Comparison of ENCODE assay signal across 16 cellular contexts in the genomic region with DNA sequence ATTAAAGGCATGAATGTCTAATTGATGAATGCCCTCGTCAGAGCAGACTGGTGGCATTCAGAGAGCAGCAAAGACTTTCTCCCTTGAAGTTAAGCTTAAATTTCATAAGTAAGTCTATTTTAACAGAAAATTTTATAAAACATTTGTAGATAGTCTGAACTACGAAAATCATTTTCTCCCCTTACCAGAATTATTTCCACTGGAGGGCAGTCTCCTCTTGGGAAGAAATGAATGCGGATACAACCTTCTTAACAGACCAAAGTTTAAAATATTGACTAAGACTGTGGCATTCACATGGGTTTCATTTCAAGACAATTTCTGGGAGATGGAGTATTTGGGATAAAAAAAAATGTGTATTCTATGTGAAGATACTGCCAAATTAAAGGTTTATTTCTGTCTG.
DNase-seq lines count a peak whose midpoint lies in the region; ATAC-seq and TF ChIP-seq lines count a peak whose summit lies in the region.
"Had no signal": no experiment of that assay in that cellular context is flagged by ENCODE, and none has a peak within 500 bp of the region (broad histone marks: within the 10 kb centered on the region; RNA-seq: fewer than 3 reads in every experiment).

No MANE protein-coding gene starts in this region.

- POLR2A ChIA-PET in PC-3 (lab: Charles Lee; ENCODE audit: unreplicated experiment), result no interaction called here

- no CpG with 5 or more reads among the region's 3 CpGs for WGBS in trophoblast cell (ENCODE audit: extremely low coverage, insufficient coverage, insufficient read length)

- H4K8ac ChIP-seq in trophoblast cell (ENCODE audit: low read depth, low read length), result no peak overlapping the region

- H4K91ac ChIP-seq in trophoblast cell (ENCODE audit: low read depth, low read length), result peak overlapping the region; percentile 62

- no peaks in the 10 kb centered on the region for H3K9me3 ChIP-seq in PC-3 (ENCODE audit: low read length)
- no peaks in the 10 kb centered on the region for H3K9me3 ChIP-seq in trophoblast cell (ENCODE audit: insufficient read depth, low read depth, low read length)
- H3K9me3 ChIP-seq: neutrophil had no signal

- H3K4me2 ChIP-seq in PC-3 (ENCODE audit: low read length) (no peak overlapping the region), trophoblast cell (ENCODE audit: low read length) (no peak overlapping the region)

- H3K27ac ChIP-seq in PC-3 (ENCODE audit: low read length) (no peak overlapping the region), trophoblast cell (ENCODE audit: low read depth, low read length) (no peak overlapping the region)
- H3K27ac ChIP-seq: neutrophil had no signal

- H2BK12ac ChIP-seq in trophoblast cell (ENCODE audit: low read length), result no peak overlapping the region

- no peak overlapping the region for H4K12ac ChIP-seq in trophoblast cell (ENCODE audit: low read depth, low read length)

- H3K14ac ChIP-seq in trophoblast cell (ENCODE audit: low read length), result no peak overlapping the region

- no peaks in the 10 kb centered on the region for H3K79me2 ChIP-seq in PC-3 (ENCODE audit: low read length)
- no peaks in the 10 kb centered on the region for H3K79me2 ChIP-seq in trophoblast cell (ENCODE audit: control insufficient read depth, insufficient read depth, low read length, poor library complexity)

- H3K4ac ChIP-seq in trophoblast cell (ENCODE audit: low read depth, low read length), result no peak overlapping the region

- no peaks in the 10 kb centered on the region for H3K36me3 ChIP-seq in PC-3 (ENCODE audit: low read depth, low read length)
- H3K36me3 ChIP-seq in trophoblast cell (ENCODE audit: control insufficient read depth in 1 of 2, insufficient read depth in 2 of 2, low read length in 2 of 2), result no peaks in the 10 kb centered on the region
- H3K36me3 ChIP-seq: neutrophil had no signal

- no peak overlapping the region for H3K18ac ChIP-seq in trophoblast cell (ENCODE audit: low read length)

- no peak overlapping the region for H3K23ac ChIP-seq in trophoblast cell (ENCODE audit: low read length)

- no peak overlapping the region for H3K9ac ChIP-seq in PC-3 (ENCODE audit: low read length)
- H3K9ac ChIP-seq in trophoblast cell (ENCODE audit: low read length), result no peak overlapping the region

- H4K20me1 ChIP-seq in PC-3 (ENCODE audit: low read length), result no peaks in the 10 kb centered on the region

- no peaks in the 10 kb centered on the region for H3K9me2 ChIP-seq in PC-3 (replicated peaks; ENCODE audit: low read length)

- peaks cover 12% of the 10 kb centered on the region for H3K79me1 ChIP-seq in trophoblast cell (ENCODE audit: low read length)

- BruUV-seq in PC-3 (replicated peaks; lab: Mats Ljungman, UMichigan), result no TSS peak

- DNase-seq in DMS 273 (lab: John Stamatoyannopoulos, UW; ENCODE audit: unreplicated experiment) (peak; percentile 3), DMS 273 treated with DMSO at 0.1 percent for 48 hours (lab: John Stamatoyannopoulos, UW) (no peak), PC-3 (peak; percentile 56), fibroblast of pulmonary artery (ENCODE audit: low read depth) (peak; percentile 3), trophoblast cell (peak in 1 of 2 donors; percentile 33), GM20000 (ENCODE audit: low spot score) (no peak), HPDE6-E6E7 (ENCODE audit: extremely low spot score) (no peak)
- DNase-seq: 8988T; effector CD4-positive, alpha-beta T cell; immature natural killer cell; NCI-H1105; stimulated activated naive B cell treated with anti-CD40 and anti-IgM and Interleukin-4, amounts not matched to agents 10 μg/mL and 1 μg/mL and 100 μg/mL, for 72 hours; T-helper 2 cell had no signal

- H3K4me1 ChIP-seq in PC-3 (ENCODE audit: insufficient read depth, low read length), result peaks cover 8% of the 10 kb centered on the region; the same call in 1 of the 2 replicates
- H3K4me1 ChIP-seq in trophoblast cell (ENCODE audit: control insufficient read depth in 1 of 2, insufficient read depth in 2 of 2, low read length in 2 of 2), result peaks cover 0 to 1% of the 10 kb centered on the region in 2 experiments

- H2BK5ac ChIP-seq in trophoblast cell (ENCODE audit: low read depth, low read length, poor library complexity), result no peak overlapping the region

- H3F3A ChIP-seq in PC-3 (ENCODE audit: low read length, unreplicated experiment), result peaks cover 3% of the 10 kb centered on the region

- H2AK5ac ChIP-seq in trophoblast cell (ENCODE audit: low read length), result no peak overlapping the region

- H3K27me3 ChIP-seq in PC-3 (ENCODE audit: low read length) (no peaks in the 10 kb centered on the region), trophoblast cell (ENCODE audit: insufficient read depth, low read length) (no peaks in the 10 kb centered on the region)
- H3K27me3 ChIP-seq: neutrophil had no signal

- CTCF ChIA-PET in PC-3 (lab: Charles Lee), result interaction anchor here (0.8 kb wide), 1 partner anchor 948 kb away, joined by 4 read pairs; no protein-coding TSS in a partner anchor

- ATAC-seq in PC-3, result no peak
- ATAC-seq in activated CD4-positive, CD25-positive, alpha-beta regulatory T cell treated with anti-CD3 and anti-CD28 coated beads, Interleukin-2, amount 50 U/mL, for 24 hours, result no peak
- ATAC-seq: activated naive CD4-positive, alpha-beta T cell treated with anti-CD3 and anti-CD28 coated beads, Interleukin-2, amount 50 U/mL, for 72 hours; stimulated activated naive B cell treated with anti-CD40 and anti-IgM and Interleukin-4, amounts not matched to agents 10 μg/mL and 1 μg/mL and 100 μg/mL, for 72 hours had no signal

- H3K4me3 ChIP-seq in PC-3 (ENCODE audit: low read length) (no peak overlapping the region), fibroblast of pulmonary artery (replicated peaks; ENCODE audit: low read depth, low read length) (no peak overlapping the region), trophoblast cell (ENCODE audit: low read depth, low read length) (no peak overlapping the region)

- intact Hi-C loops in PC-3 (cut with micrococcal nuclease), result loop anchor here (10.0 kb wide), 2 partner anchors 263 to 713 kb away; no protein-coding TSS in a partner anchor

- no peak overlapping the region for H2BK120ac ChIP-seq in trophoblast cell (ENCODE audit: insufficient read depth, low read length, poor library complexity)

- peak; percentile 62 for TF ChIP-seq CTCF in PC-3 (conservative IDR thresholded peaks at IDR 0.05; ENCODE audit: low read depth, low read length)
- TF ChIP-seq CTCF in fibroblast of pulmonary artery (IDR thresholded peaks at IDR 0.05; ENCODE audit: low read length, missing control alignments), result no peak
- TF ChIP-seq CTCF in GM20000 (IDR thresholded peaks at IDR 0.05; ENCODE audit: extremely low read depth, missing control alignments), result no peak

- H2AFZ ChIP-seq in PC-3 (ENCODE audit: low read length), result no peak overlapping the region
- H2AFZ ChIP-seq in trophoblast cell (ENCODE audit: insufficient read depth, low read length, poor library complexity), result no peak overlapping the region

Comparison
In these comparisons a context has a peak if more than half of its experiments do, and no peak if none do; other contexts are left out.
1. DNase-seq: peak in DMS 273 (single experiment), PC-3 (single experiment) and fibroblast of pulmonary artery (single experiment); none in DMS 273 treated with DMSO at 0.1 percent for 48 hours (single experiment), GM20000 (single experiment) and HPDE6-E6E7 (single experiment).